15 cellular contexts compared by ENCODE assay signal in the genomic region with DNA sequence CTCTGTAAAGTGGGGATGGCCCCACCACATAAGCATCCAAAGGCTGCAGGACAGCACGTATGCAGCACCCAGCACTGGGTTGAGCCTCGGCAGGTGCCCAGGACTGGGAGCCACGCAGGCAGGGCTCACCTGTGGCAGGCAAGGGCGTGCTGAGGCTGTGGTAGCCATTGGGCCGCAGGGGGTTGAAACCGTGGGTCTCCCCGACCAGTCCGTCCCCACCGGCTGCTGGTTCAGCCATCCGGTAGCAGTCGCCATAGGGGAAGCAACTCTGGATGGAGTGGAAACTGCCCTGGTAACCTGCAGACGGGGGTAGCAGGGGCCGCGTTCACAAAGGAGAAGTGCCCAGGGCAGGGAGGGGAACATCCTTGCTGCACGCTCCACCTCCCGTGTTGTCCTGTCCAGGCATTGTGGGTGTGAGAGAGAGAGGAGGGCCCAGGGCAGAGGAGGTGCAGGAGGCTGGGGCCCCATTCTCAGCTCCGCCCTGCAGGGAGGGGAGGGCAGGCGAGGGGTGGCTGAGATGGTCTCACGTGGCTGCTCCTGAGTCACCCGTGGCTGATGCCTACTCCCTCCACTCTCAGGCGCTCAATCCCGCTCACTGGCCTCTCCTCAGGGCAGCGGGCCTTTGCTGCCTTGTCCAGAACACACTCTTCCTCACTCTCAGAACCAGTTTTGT. TPM values are rescaled to one million over a fixed set of nuclear protein-coding genes. Genes with fewer than 3 reads are reported as not detected.
DNase-seq lines count a peak whose midpoint lies in the region; ATAC-seq, FAIRE-seq and TF ChIP-seq lines count a peak whose summit lies in the region.
"Had no signal": no experiment of that assay in that cellular context is flagged by ENCODE, and none has a peak within 500 bp of the region (broad histone marks: within the 10 kb centered on the region; RNA-seq: fewer than 3 reads in every experiment).

No MANE protein-coding gene starts in this region.

- H3K36me3 ChIP-seq in BLaER1 (no peaks in the 10 kb centered on the region), IMR-90 (ENCODE audit: control insufficient read depth, insufficient read depth, low read length) (no peaks in the 10 kb centered on the region; the same call in 1 of the 2 replicates), bronchial epithelial cell (ENCODE audit: control insufficient read depth, insufficient read depth, low read length) (no peaks in the 10 kb centered on the region), gastrocnemius medialis (no peaks in the 10 kb centered on the region)
- H3K36me3 ChIP-seq: neutrophil, SJCRH30 had no signal

- H3K27ac Mint-ChIP-seq in natural killer cell: peak overlapping the region in 1 of 2 donors; percentile 54
- H3K27ac Mint-ChIP-seq: activated naive CD8-positive, alpha-beta T cell treated with anti-CD3 and anti-CD28 coated beads for 36 hours; CD8-positive, alpha-beta T cell had no signal

- H3K4me3 Mint-ChIP-seq in natural killer cell: peak overlapping the region; percentile 25
- H3K4me3 Mint-ChIP-seq: activated naive CD8-positive, alpha-beta T cell treated with anti-CD3 and anti-CD28 coated beads for 36 hours; CD8-positive, alpha-beta T cell had no signal

- no TSS peak for BruUV-seq in IMR-90 (replicated peaks; lab: Mats Ljungman, UMichigan)

- H3K14ac ChIP-seq in IMR-90 (replicated peaks; ENCODE audit: low read depth, low read length): no peak overlapping the region

- H3K18ac ChIP-seq in IMR-90 (ENCODE audit: low read depth, low read length): no peak overlapping the region

- H3K4ac ChIP-seq in IMR-90 (ENCODE audit: low read depth, low read length): no peak overlapping the region; the same call in 1 of the 2 replicates

- no peak overlapping the region for H2AK9ac ChIP-seq in IMR-90 (replicated peaks; ENCODE audit: low read depth, low read length, poor library complexity)

- no peak overlapping the region for H2BK15ac ChIP-seq in IMR-90 (ENCODE audit: low read depth, low read length)

- peak overlapping the region; percentile 26 for H2AFZ ChIP-seq in IMR-90 (replicated peaks; ENCODE audit: low read length, poor library complexity)

- no peak for FAIRE-seq in bronchial epithelial cell (lab: Jason Lieb, UNC)
- FAIRE-seq: GM12892 had no signal

- no peak overlapping the region for H4K5ac ChIP-seq in IMR-90 (ENCODE audit: low read depth, low read length)

- TF ChIP-seq POLR2A in IMR-90 (IDR thresholded peaks at IDR 0.05; ENCODE audit: low read depth, low read length) (no peak), gastrocnemius medialis (IDR thresholded peaks at IDR 0.05) (no peak)

- H4K20me1 ChIP-seq in BLaER1: no peaks in the 10 kb centered on the region
- no peaks in the 10 kb centered on the region for H4K20me1 ChIP-seq in IMR-90 (ENCODE audit: insufficient read depth, low read length)

- peak overlapping the region; percentile 24; the same call in 1 of the 2 replicates for H3K4me2 ChIP-seq in BLaER1
- H3K4me2 ChIP-seq in IMR-90 (ENCODE audit: low read depth, low read length): no peak overlapping the region

- H4K8ac ChIP-seq in IMR-90 (ENCODE audit: low read depth in 2 of 2, low read length in 2 of 2): no peak overlapping the region

- no peak for TF ChIP-seq RAD21 in IMR-90 (IDR thresholded peaks at IDR 0.05; ENCODE audit: low read length)

- H3K9me3 Mint-ChIP-seq in natural killer cell: no peaks in the 10 kb centered on the region
- H3K9me3 Mint-ChIP-seq: activated naive CD8-positive, alpha-beta T cell treated with anti-CD3 and anti-CD28 coated beads for 36 hours; CD8-positive, alpha-beta T cell had no signal

- H3K4me3 ChIP-seq in BLaER1 (no peak overlapping the region), IMR-90 (ENCODE audit: insufficient read depth, low read depth, low read length) (no peak overlapping the region), bronchial epithelial cell (ENCODE audit: low read depth, low read length) (no peak overlapping the region), gastrocnemius medialis (no peak overlapping the region)
- H3K4me3 ChIP-seq: SJCRH30 had no signal

- no peaks in the 10 kb centered on the region for H3K36me3 Mint-ChIP-seq in natural killer cell
- H3K36me3 Mint-ChIP-seq: activated naive CD8-positive, alpha-beta T cell treated with anti-CD3 and anti-CD28 coated beads for 36 hours; CD8-positive, alpha-beta T cell had no signal

- 71% methylated on average over 11 of the region's 23 CpGs; no CpG with 5 or more reads in 1 of the 2 experiments for WGBS in IMR-90 (ENCODE audit: extremely low coverage in 2 of 2, insufficient read length in 1 of 2), 2 experiments

- dilution Hi-C loops in IMR-90 (cut with HindIII; ENCODE audit: low sequenced_read_pairs, unreplicated experiment): no loop called here

- H3K4me1 ChIP-seq in BLaER1: peaks cover 35% of the 10 kb centered on the region
- peaks cover 5% of the 10 kb centered on the region for H3K4me1 ChIP-seq in IMR-90 (ENCODE audit: control insufficient read depth, insufficient read depth, low read length)
- H3K4me1 ChIP-seq in gastrocnemius medialis: no peaks in the 10 kb centered on the region

- H3K23ac ChIP-seq in IMR-90 (ENCODE audit: low read depth, low read length): no peak overlapping the region

- no peak overlapping the region for H4K91ac ChIP-seq in IMR-90 (ENCODE audit: insufficient read depth, low read depth, low read length)

- CTCF ChIA-PET in IMR-90 (lab: Yijun Ruan, JAX): no interaction called here

- no peak overlapping the region for H2BK20ac ChIP-seq in IMR-90 (ENCODE audit: low read depth, low read length)

- H2AK5ac ChIP-seq in IMR-90 (ENCODE audit: low read depth, low read length): no peak overlapping the region

- DNase-seq in IMR-90 (peak; percentile 56), bronchial epithelial cell (ENCODE audit: low read depth) (peak; percentile 24), natural killer cell (peak; percentile 30), amniotic stem cell (lab: John Stamatoyannopoulos, UW) (no peak), gastrocnemius medialis (no peak)
- DNase-seq: activated naive CD8-positive, alpha-beta T cell treated with anti-CD3 and anti-CD28 coated beads for 36 hours; CD8-positive, alpha-beta T cell; SJCRH30 had no signal

- H3K9me1 ChIP-seq in IMR-90 (ENCODE audit: insufficient read depth, low read length): no peaks in the 10 kb centered on the region

- H3K79me1 ChIP-seq in IMR-90 (ENCODE audit: low read depth in 1 of 2, low read length in 2 of 2): no peaks in the 10 kb centered on the region

- H3K27ac ChIP-seq in BLaER1: no peak overlapping the region
- H3K27ac ChIP-seq in IMR-90 (ENCODE audit: insufficient read depth, low read length): no peak overlapping the region
- H3K27ac ChIP-seq in gastrocnemius medialis: no peak overlapping the region
- H3K27ac ChIP-seq: neutrophil, SJCRH30 had no signal

- H3K27me3 Mint-ChIP-seq in natural killer cell (ENCODE audit: low read depth in 2 of 2): peaks cover 0 to 3% of the 10 kb centered on the region in 2 donors

- POLR2A ChIA-PET in IMR-90 (lab: Charles Lee; ENCODE audit: unreplicated experiment): no interaction called here

- no peak overlapping the region for H2BK5ac ChIP-seq in IMR-90 (ENCODE audit: low read depth, low read length, poor library complexity, severe bottlenecking)

- intact Hi-C loops in IMR-90 (cut with micrococcal nuclease) (no loop called here), natural killer cell (cut with micrococcal nuclease) (no loop called here), gastrocnemius medialis (cut with DNase I; ENCODE audit: low total_unique reads) (no loop called here)

- H3K9ac ChIP-seq in BLaER1 (no peak overlapping the region), IMR-90 (ENCODE audit: low read depth, low read length) (no peak overlapping the region)

- H2BK120ac ChIP-seq in IMR-90 (ENCODE audit: low read depth, low read length): no peak overlapping the region

- no peak overlapping the region for H3K56ac ChIP-seq in IMR-90 (ENCODE audit: extremely low read depth, insufficient read depth, low read length)

- in situ Hi-C loops in IMR-90 (cut with MboI; ENCODE audit: low sequenced_read_pairs) (no loop called here), gastrocnemius medialis (cut with MboI; ENCODE audit: low sequenced_read_pairs in 4 of 4) (no loop called here)

- H3K9me3 ChIP-seq in BLaER1 (no peaks in the 10 kb centered on the region), IMR-90 (ENCODE audit: control insufficient read depth, insufficient read depth, low read length) (no peaks in the 10 kb centered on the region), gastrocnemius medialis (no peaks in the 10 kb centered on the region)
- H3K9me3 ChIP-seq: neutrophil, SJCRH30 had no signal

- no peak for TF ChIP-seq CTCF in IMR-90 (conservative IDR thresholded peaks at IDR 0.05; ENCODE audit: low read depth, low read length)
- no peak for TF ChIP-seq CTCF in bronchial epithelial cell (IDR thresholded peaks at IDR 0.05; ENCODE audit: insufficient read depth, low read length, severe bottlenecking)
- no peak for TF ChIP-seq CTCF in natural killer cell (IDR thresholded peaks at IDR 0.05)
- TF ChIP-seq CTCF in gastrocnemius medialis (IDR thresholded peaks at IDR 0.05 in 4 of 5, conservative IDR thresholded peaks at IDR 0.05 in 1 of 5): no peak

- H3K4me1 Mint-ChIP-seq in natural killer cell: peaks cover 0 to 11% of the 10 kb centered on the region in 2 donors
- H3K4me1 Mint-ChIP-seq: activated naive CD8-positive, alpha-beta T cell treated with anti-CD3 and anti-CD28 coated beads for 36 hours had no signal

- ATAC-seq in IMR-90 (ENCODE audit: low read depth): peak; percentile 71
- peak; percentile 65 to 99 (median 96) for ATAC-seq in natural killer cell
- ATAC-seq in GM18498 (IDR thresholded peaks at IDR 0.05; ENCODE audit: unreplicated experiment): no peak
- no peak for ATAC-seq in GM21576 (IDR thresholded peaks at IDR 0.05; ENCODE audit: unreplicated experiment)
- ATAC-seq in gastrocnemius medialis: no peak
- ATAC-seq: CD8-positive, alpha-beta T cell had no signal

- H3K27me3 ChIP-seq in BLaER1: no peaks in the 10 kb centered on the region
- H3K27me3 ChIP-seq in IMR-90 (ENCODE audit: control insufficient read depth, insufficient read depth, low read length): peaks cover 2% of the 10 kb centered on the region; the same call in 1 of the 2 replicates
- H3K27me3 ChIP-seq in bronchial epithelial cell (ENCODE audit: control insufficient read depth, insufficient read depth, low read length): no peaks in the 10 kb centered on the region
- no peaks in the 10 kb centered on the region for H3K27me3 ChIP-seq in gastrocnemius medialis

TF ChIP-seq in IMR-90, 13 proteins besides CTCF, POLR2A, EP300 and RAD21 (continues in another document):
- TF ChIP-seq BHLHE40 (IDR thresholded peaks at IDR 0.05; ENCODE audit: low read depth, low read length) (peak; percentile 54; the same call in 1 of the 2 replicates), MAZ (IDR thresholded peaks at IDR 0.05; ENCODE audit: borderline replicate concordance, low read depth, low read length) (no peak)

RNA-seq across cellular contexts. Expression of a gene that starts 49.9 kb away (rescaled TPM):
- total RNA-seq in IMR-90 (2012; rRNA removed): not detected in 2 replicates
- polyA plus RNA-seq in IMR-90 (2012; rRNA removed): not detected in 2 replicates
- not detected in 2 replicates for polyA plus RNA-seq in IMR-90 (2012; cell fraction: cytosol; rRNA removed)
- polyA plus RNA-seq in IMR-90 (2012; cell fraction: nucleus; rRNA removed; ENCODE audit: low replicate concordance): not detected in 2 replicates
- total RNA-seq in bronchial epithelial cell: not detected in 2 replicates
- total RNA-seq in natural killer cell: not detected
- not detected for total RNA-seq in gastrocnemius medialis
- total RNA-seq: activated naive CD8-positive, alpha-beta T cell treated with anti-CD3 and anti-CD28 coated beads for 36 hours; CD8-positive, alpha-beta T cell; LHCN-M2; NCI-H460; SJCRH30 had no signal

Comparison
In these comparisons a context has a peak if more than half of its experiments do, and no peak if none do; other contexts are left out.
1. ATAC-seq: peak in IMR-90 (single experiment) and natural killer cell (3 of 3); none in GM18498 (single experiment), GM21576 (single experiment) and gastrocnemius medialis (0 of 2).
2. DNase-seq: peak in IMR-90 (single experiment), bronchial epithelial cell (single experiment) and natural killer cell (single experiment); none in amniotic stem cell (single experiment) and gastrocnemius medialis (0 of 2).